ENCODE assay signal across 17 cellular contexts in the genomic region with DNA sequence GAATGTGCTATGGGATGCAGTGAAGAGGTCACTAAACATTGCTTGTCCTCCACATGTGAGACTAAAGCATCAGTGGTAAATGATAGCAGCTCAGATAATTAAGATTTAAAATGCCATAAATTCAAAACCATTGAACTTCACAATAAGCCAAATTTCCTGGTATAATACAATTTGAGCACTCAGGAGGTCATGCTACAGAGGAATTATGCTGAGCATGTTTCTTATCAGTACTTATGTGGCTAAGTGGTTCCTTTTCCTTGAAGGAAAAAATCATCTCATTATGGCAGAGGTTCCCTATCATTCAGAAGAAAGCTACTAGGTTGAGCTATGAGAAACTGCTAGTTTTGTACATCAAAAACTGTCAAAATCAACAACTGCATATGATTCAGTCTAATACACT.
DNase-seq lines count a peak whose midpoint lies in the region; ATAC-seq, FAIRE-seq and TF ChIP-seq lines count a peak whose summit lies in the region.
"Had no signal": no experiment of that assay in that cellular context is flagged by ENCODE, and none has a peak within 500 bp of the region (broad histone marks: within the 10 kb centered on the region; RNA-seq: fewer than 3 reads in every experiment).

No MANE protein-coding gene starts in this region.

- H3K9ac ChIP-seq in SK-N-SH (no peak overlapping the region), K562 (ENCODE audit: insufficient read depth in 1 of 2, low read depth in 2 of 2, low read length in 2 of 2) (no peak overlapping the region)
- H3K9ac ChIP-seq: GM23248 had no signal

- H3K9me2 ChIP-seq in SK-N-SH = no peaks in the 10 kb centered on the region

- H3K4me2 ChIP-seq in SK-N-SH = no peak overlapping the region
- no peak overlapping the region for H3K4me2 ChIP-seq in K562 (ENCODE audit: insufficient read depth, low read length)

- H3F3A ChIP-seq in SK-N-SH (replicated peaks; ENCODE audit: insufficient read depth) = no peaks in the 10 kb centered on the region

- H3K4me1 Mint-ChIP-seq in neural crest cell = peaks cover 11% of the 10 kb centered on the region

- in situ Hi-C loops in K562 (cut with MboI) = no loop called here

- peaks cover 22% of the 10 kb centered on the region for H3K36me3 Mint-ChIP-seq in neural crest cell (ENCODE audit: low read depth)

- H3K36me3 ChIP-seq in SK-N-SH (replicated peaks in 1 of 2; ENCODE audit: control insufficient read depth in 1 of 2, insufficient read depth in 2 of 2, low read length in 1 of 2) = peaks cover 0 to 1% of the 10 kb centered on the region in 2 experiments
- H3K36me3 ChIP-seq in K562 (ENCODE audit: control insufficient read depth, insufficient read depth, low read length) = no peaks in the 10 kb centered on the region
- H3K36me3 ChIP-seq in BE2C = no peaks in the 10 kb centered on the region

- ATAC-seq in K562 = no peak

- TF ChIP-seq EP300 in SK-N-SH (IDR thresholded peaks at IDR 0.05; ENCODE audit: borderline replicate concordance in 1 of 2, low read depth in 1 of 2, low read length in 1 of 2) = peak in 1 of 2 experiments; percentile 80; a peak in 2 of 4 replicates
- TF ChIP-seq EP300 in K562 (IDR thresholded peaks at IDR 0.05; ENCODE audit: low read length) = no peak

- H2AFZ ChIP-seq in SK-N-SH (ENCODE audit: low read depth) = no peak overlapping the region
- H2AFZ ChIP-seq in K562 (ENCODE audit: low read depth, low read length) = no peak overlapping the region
- H2AFZ ChIP-seq: GM23248 had no signal

- H3K9me3 ChIP-seq in SK-N-SH (no peaks in the 10 kb centered on the region), K562 (replicated peaks; ENCODE audit: control insufficient read depth, insufficient read depth, low read depth, low read length) (peaks cover 3% of the 10 kb centered on the region; the same call in 1 of the 2 replicates), BE2C (peaks cover 2% of the 10 kb centered on the region; the same call in 1 of the 2 replicates)

- no peak for TF ChIP-seq POLR2A in K562 (conservative IDR thresholded peaks at IDR 0.05)

- H3K79me2 ChIP-seq in SK-N-SH (ENCODE audit: insufficient read depth) = no peaks in the 10 kb centered on the region
- H3K79me2 ChIP-seq in K562 (ENCODE audit: control insufficient read depth, insufficient read depth, low read length) = no peaks in the 10 kb centered on the region

- H3K27ac ChIP-seq in SK-N-SH (ENCODE audit: low read depth in 2 of 2, low read length in 1 of 2) (peak overlapping the region in 1 of 2 experiments; percentile 91; a peak in 2 of 4 replicates), K562 (ENCODE audit: extremely low read depth, low read depth, low read length) (no peak overlapping the region)
- H3K27ac ChIP-seq: GM23248 had no signal

- DNase-seq in DMS79 treated with DMSO at 0.1 percent for 48 hours (lab: John Stamatoyannopoulos, UW) (peak; percentile 32), SK-N-SH (peak; percentile 11), K562 (ENCODE audit: extremely low read depth in 1 of 4, low spot score in 3 of 4) (no peak), neural crest cell (ENCODE audit: low read depth, low spot score) (no peak), BE2C (no peak), RCC 7860 (ENCODE audit: low spot score) (no peak), NCI-H1930 (lab: John Stamatoyannopoulos, UW) (no peak), frontal cortex (ENCODE audit: low spot score in 2 of 2) (no peak)
- DNase-seq: CD4-positive, CD25-positive, alpha-beta regulatory T cell; GM23248; HCEC 1CT; MV-4-11; NCI-H1417; NCI-H187 treated with DMSO at 0.1 percent for 48 hours; NCI-H2171; NCI-H446; NCI-H748 treated with DMSO at 0.1 percent for 48 hours had no signal

- intact Hi-C loops in K562 (cut with micrococcal nuclease) = no loop called here

- CTCF ChIA-PET in SK-N-SH (lab: Yijun Ruan, JAX) = interaction anchor here (0.8 to 4.7 kb wide), 5 partner anchors 15 to 59 kb away, joined by 3 to 17 read pairs (median 3); no protein-coding TSS in a partner anchor
- CTCF ChIA-PET in K562 (lab: Yijun Ruan, JAX; ENCODE audit: low intra/inter-chr PET ratio) = no interaction called here

- POLR2A ChIA-PET in SK-N-SH (lab: Yijun Ruan, JAX) = interaction anchor here (0.8 to 1.7 kb wide), 2 partner anchors 19 to 29 kb away, joined by 3 to 5 read pairs; no protein-coding TSS in a partner anchor
- POLR2A ChIA-PET in K562 (lab: Yijun Ruan, JAX) = interaction anchor here (1.0 to 1.8 kb wide), 2 partner anchors 16 to 19 kb away, joined by 3 read pairs; no protein-coding TSS in a partner anchor

- H3K4me3 Mint-ChIP-seq in neural crest cell = peak overlapping the region; percentile 32

- no peak for FAIRE-seq in K562 (lab: Jason Lieb, UNC)
- no peak for FAIRE-seq in RCC 7860 (lab: Jason Lieb, UNC)
- FAIRE-seq in frontal cortex (lab: Jason Lieb, UNC) = no peak

- H3K4me3 ChIP-seq in SK-N-SH (ENCODE audit: low read depth in 2 of 2, low read length in 1 of 2) (no peak overlapping the region), K562 (no peak overlapping the region), BE2C (ENCODE audit: low read depth, low read length) (no peak overlapping the region)
- H3K4me3 ChIP-seq: GM23248 had no signal

- TF ChIP-seq CTCF in SK-N-SH (IDR thresholded peaks at IDR 0.05) (no peak), K562 (IDR thresholded peaks at IDR 0.05 in 2 of 3, conservative IDR thresholded peaks at IDR 0.05 in 1 of 3; ENCODE audit: insufficient read depth in 2 of 3, low read depth in 1 of 3, low read length in 3 of 3) (no peak), neural crest cell (conservative IDR thresholded peaks at IDR 0.05) (no peak), BE2C (IDR thresholded peaks at IDR 0.05; ENCODE audit: low read depth, low read length) (no peak)

- BruUV-seq in K562 (replicated peaks; lab: Mats Ljungman, UMichigan) = no TSS peak

- H3K27me3 Mint-ChIP-seq in neural crest cell (ENCODE audit: low read depth) = no peaks in the 10 kb centered on the region
- H3K27me3 Mint-ChIP-seq: CD4-positive, CD25-positive, alpha-beta regulatory T cell had no signal

- H3K27me3 ChIP-seq in SK-N-SH (ENCODE audit: insufficient read depth) = no peaks in the 10 kb centered on the region
- H3K27me3 ChIP-seq in K562 (ENCODE audit: control insufficient read depth in 2 of 2, insufficient read depth in 2 of 2, low read length in 2 of 2) = no peaks in the 10 kb centered on the region
- no peaks in the 10 kb centered on the region for H3K27me3 ChIP-seq in BE2C

- TF ChIP-seq RAD21 in SK-N-SH (IDR thresholded peaks at IDR 0.05; ENCODE audit: low read length) = no peak
- no peak for TF ChIP-seq RAD21 in K562 (CRISPR knock-in tag; conservative IDR thresholded peaks at IDR 0.05 in 1 of 2, IDR thresholded peaks at IDR 0.05 in 1 of 2)

- H3K9me3 Mint-ChIP-seq in neural crest cell = peaks cover 12% of the 10 kb centered on the region

- H4K20me1 ChIP-seq in SK-N-SH (ENCODE audit: insufficient read depth) = no peaks in the 10 kb centered on the region
- H4K20me1 ChIP-seq in K562 (replicated peaks; ENCODE audit: control insufficient read depth, insufficient read depth, low read length) = no peaks in the 10 kb centered on the region

- H3K27ac Mint-ChIP-seq in neural crest cell (ENCODE audit: unreplicated experiment) = no peak overlapping the region
- H3K27ac Mint-ChIP-seq: CD4-positive, CD25-positive, alpha-beta regulatory T cell had no signal

- H3K4me1 ChIP-seq in SK-N-SH (ENCODE audit: control insufficient read depth in 1 of 2, insufficient read depth in 2 of 2, low read depth in 1 of 2, low read length in 1 of 2) (peaks cover 0 to 25% of the 10 kb centered on the region in 2 experiments; a peak in 2 of 4 replicates), K562 (replicated peaks in 1 of 2; ENCODE audit: control insufficient read depth in 2 of 2, insufficient read depth in 2 of 2, low read length in 2 of 2) (peaks cover 10 to 12% of the 10 kb centered on the region in 2 experiments), BE2C (peaks cover 14% of the 10 kb centered on the region)

- H3K9me1 ChIP-seq in K562 (ENCODE audit: control insufficient read depth, insufficient read depth, low read length) = no peaks in the 10 kb centered on the region

TF ChIP-seq in SK-N-SH, 30 proteins besides CTCF, POLR2A, EP300 and RAD21 (continues in another document):
- TF ChIP-seq EZH2phosphoT487 (IDR thresholded peaks at IDR 0.05; ENCODE audit: borderline replicate concordance, low read depth) (no peak), FOSL2 (IDR thresholded peaks at IDR 0.05; ENCODE audit: borderline replicate concordance, low read depth) (no peak), FOXJ3 (CRISPR knock-in tag; IDR thresholded peaks at IDR 0.05) (peak; percentile 22; the same call in 1 of the 2 replicates), JUND (IDR thresholded peaks at IDR 0.05) (no peak), RCOR1 (IDR thresholded peaks at IDR 0.05; ENCODE audit: low read length) (peak; percentile 60; the same call in 1 of the 2 replicates), YY1 (IDR thresholded peaks at IDR 0.05; ENCODE audit: low read depth) (no peak), FOXM1 (IDR thresholded peaks at IDR 0.05; ENCODE audit: low read depth) (no peak), GABPA (IDR thresholded peaks at IDR 0.05; ENCODE audit: low read depth) (no peak), MXI1 (IDR thresholded peaks at IDR 0.05; ENCODE audit: low read depth, low read length) (peak; percentile 48; the same call in 1 of the 2 replicates), SMC3 (IDR thresholded peaks at IDR 0.05; ENCODE audit: low read depth, low read length) (no peak), GATA2 (CRISPR knock-in tag; IDR thresholded peaks at IDR 0.05) (peak; percentile 26; the same call in 1 of the 2 replicates), CHD2 (IDR thresholded peaks at IDR 0.05; ENCODE audit: low read length, partially characterized antibody) (peak; percentile 28)

TF ChIP-seq in K562, 482 proteins besides CTCF, POLR2A, EP300 and RAD21 (continues in another document):
- TF ChIP-seq TBP (optimal IDR thresholded peaks at IDR 0.05; ENCODE audit: low read depth, low read length) (no peak), SIX5 (IDR thresholded peaks at IDR 0.05; ENCODE audit: borderline replicate concordance in 1 of 2, insufficient read depth in 1 of 2, low read depth in 1 of 2, low read length in 2 of 2) (no peak), POLR2B (IDR thresholded peaks at IDR 0.05; ENCODE audit: low read depth, partially characterized antibody) (no peak), ZNF277 (CRISPR knock-in tag; IDR thresholded peaks at IDR 0.05; ENCODE audit: borderline replicate concordance) (no peak), SOX6 (IDR thresholded peaks at IDR 0.05) (peak; percentile 7; the same call in 1 of the 2 replicates)

Comparison
In these comparisons a context has a peak if more than half of its experiments do, and no peak if none do; other contexts are left out.
1. DNase-seq: peak in DMS79 treated with DMSO at 0.1 percent for 48 hours (single experiment) and SK-N-SH (single experiment); none in K562 (0 of 4), neural crest cell (single experiment), BE2C (single experiment), RCC 7860 (single experiment), NCI-H1930 (0 of 2) and frontal cortex (0 of 2).